ENCODE assay signal across 19 cellular contexts in the genomic region with DNA sequence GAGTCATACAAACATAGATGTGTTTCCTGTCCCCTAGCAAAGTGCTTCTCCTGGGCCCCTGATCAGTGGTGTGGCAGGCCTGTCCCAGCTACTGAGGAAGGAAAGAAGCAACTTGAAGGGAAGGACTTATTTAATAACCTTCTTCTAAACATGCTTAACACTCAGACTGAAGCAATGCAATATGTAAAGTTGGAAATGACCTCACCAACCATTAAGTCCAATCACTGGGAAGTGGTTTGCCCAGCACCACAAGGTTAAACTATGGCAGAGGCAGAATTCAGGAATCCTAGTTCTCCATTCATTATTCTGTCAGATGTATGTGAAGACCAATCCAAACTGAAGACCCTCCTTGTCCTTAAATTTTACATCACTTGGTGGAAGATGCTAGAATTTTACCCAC. TPM values are rescaled to one million over a fixed set of nuclear protein-coding genes. Genes with fewer than 3 reads are reported as not detected.
A peak's percentile ranks its signal among the peaks of the same experiment; 100 is the strongest.
DNase-seq lines count a peak whose midpoint lies in the region; ATAC-seq, FAIRE-seq and TF ChIP-seq lines count a peak whose summit lies in the region.
"Had no signal": no experiment of that assay in that cellular context is flagged by ENCODE, and none has a peak within 500 bp of the region (broad histone marks: within the 10 kb centered on the region; RNA-seq: fewer than 3 reads in every experiment).

No MANE protein-coding gene starts in this region.

- H4K8ac ChIP-seq in mesenchymal stem cell (ENCODE audit: low read length) = no peak overlapping the region

- no peak for ATAC-seq in HG03045 (IDR thresholded peaks at IDR 0.05; ENCODE audit: unreplicated experiment)
- no peak for ATAC-seq in HG02763 (IDR thresholded peaks at IDR 0.05; ENCODE audit: unreplicated experiment)
- ATAC-seq: Panc1, Right ventricle myocardium inferior had no signal

- no peak overlapping the region for H3K18ac ChIP-seq in mesenchymal stem cell (ENCODE audit: low read depth in 1 of 2, low read length in 2 of 2)

- H2BK120ac ChIP-seq in mesenchymal stem cell (ENCODE audit: low read depth, low read length) = no peak overlapping the region

- H3K36me3 Mint-ChIP-seq in endodermal cell (ENCODE audit: low read depth) = peaks cover 46% of the 10 kb centered on the region

- no peak overlapping the region for H3K9ac ChIP-seq in mesenchymal stem cell (ENCODE audit: low read length)
- no peak overlapping the region for H3K9ac ChIP-seq in endodermal cell (ENCODE audit: extremely low read depth, low read length, poor library complexity, severe bottlenecking)

- no peak overlapping the region for H2AK5ac ChIP-seq in mesenchymal stem cell (ENCODE audit: low read length, severe bottlenecking)

- H2AFZ ChIP-seq in mesenchymal stem cell (ENCODE audit: low read depth, low read length) = no peak overlapping the region

- FAIRE-seq in HTR-8/SVneo (lab: Jason Lieb, UNC) = peak; percentile 36
- FAIRE-seq: GM12892, GM19239 had no signal

- H3K23ac ChIP-seq in mesenchymal stem cell (ENCODE audit: low read length in 2 of 2) = no peak overlapping the region

- no peak overlapping the region for H2BK12ac ChIP-seq in mesenchymal stem cell (ENCODE audit: low read length in 2 of 2)

- no peak overlapping the region for H3K4me3 Mint-ChIP-seq in endodermal cell

- H3K4me2 ChIP-seq in mesenchymal stem cell (ENCODE audit: low read length, poor library complexity, severe bottlenecking) = no peak overlapping the region

- H3K4me1 Mint-ChIP-seq in endodermal cell = peaks cover 6% of the 10 kb centered on the region

- H3K9me3 ChIP-seq in mesenchymal stem cell (ENCODE audit: control insufficient read depth, low read length) (no peaks in the 10 kb centered on the region), endodermal cell (ENCODE audit: control insufficient read depth, low read length) (peaks cover 11% of the 10 kb centered on the region)

- H3K27ac ChIP-seq in mesenchymal stem cell (ENCODE audit: low read length, poor library complexity, severe bottlenecking) (no peak overlapping the region), endodermal cell (ENCODE audit: low read depth, low read length) (no peak overlapping the region)

- H3K4ac ChIP-seq in mesenchymal stem cell (ENCODE audit: low read depth in 1 of 2, low read length in 2 of 2) = no peak overlapping the region

- H3K79me1 ChIP-seq in mesenchymal stem cell (replicated peaks; ENCODE audit: low read length, poor library complexity, severe bottlenecking) = peaks cover 4% of the 10 kb centered on the region

- peaks cover 23% of the 10 kb centered on the region for H3K9me3 Mint-ChIP-seq in endodermal cell

- no peak overlapping the region for H4K91ac ChIP-seq in mesenchymal stem cell (ENCODE audit: low read length)

- H2BK5ac ChIP-seq in mesenchymal stem cell (ENCODE audit: low read depth, low read length, poor library complexity, severe bottlenecking) = no peak overlapping the region

- no peak overlapping the region for H3K14ac ChIP-seq in mesenchymal stem cell (ENCODE audit: low read length in 2 of 2)

- no peak overlapping the region for H3K4me3 ChIP-seq in mesenchymal stem cell (ENCODE audit: insufficient read depth in 1 of 2, low read depth in 1 of 2, low read length in 2 of 2)
- no peak overlapping the region for H3K4me3 ChIP-seq in endodermal cell (ENCODE audit: low read length)

- H3K36me3 ChIP-seq in mesenchymal stem cell (ENCODE audit: control insufficient read depth in 1 of 2, insufficient read depth in 2 of 2, low read depth in 1 of 2, low read length in 2 of 2) (peaks cover 11 to 21% of the 10 kb centered on the region in 2 experiments), endodermal cell (ENCODE audit: control insufficient read depth, insufficient read depth, low read length) (peaks cover 30% of the 10 kb centered on the region)

- no peaks in the 10 kb centered on the region for H3K27me3 Mint-ChIP-seq in endodermal cell (ENCODE audit: insufficient read depth)

- H3K4me1 ChIP-seq in mesenchymal stem cell (ENCODE audit: control insufficient read depth, insufficient read depth, low read depth, low read length) (peaks cover 13% of the 10 kb centered on the region), endodermal cell (ENCODE audit: control insufficient read depth, insufficient read depth, low read length) (no peaks in the 10 kb centered on the region)

- DNase-seq in AG08396 (ENCODE audit: low spot score) = peak; percentile 66
- no peak for DNase-seq in HTR-8/SVneo (ENCODE audit: insufficient read length, low spot score)
- DNase-seq in fibroblast of peridontal ligament (ENCODE audit: extremely low read depth) = peak; percentile 42
- DNase-seq in mesenchymal stem cell = peak; percentile 34
- DNase-seq in endodermal cell = no peak
- no peak for DNase-seq in DMS53 treated with DMSO at 0.1 percent for 48 hours (lab: John Stamatoyannopoulos, UW; ENCODE audit: unreplicated experiment)
- DNase-seq: 8988T, GDM1, GOT3, Karpas-422, MM.1S, NCI-H1105, NCI-H1694 treated with DMSO at 0.1 percent for 48 hours had no signal

- no peak for TF ChIP-seq CTCF in endodermal cell (conservative IDR thresholded peaks at IDR 0.05)

- H3K27ac Mint-ChIP-seq in endodermal cell = no peak overlapping the region

- no peak overlapping the region for H2BK15ac ChIP-seq in mesenchymal stem cell (ENCODE audit: low read depth, poor library complexity, severe bottlenecking)

- H3K27me3 ChIP-seq in mesenchymal stem cell (ENCODE audit: control insufficient read depth in 1 of 2, insufficient read depth in 1 of 2, low read length in 2 of 2) (no peaks in the 10 kb centered on the region), endodermal cell (ENCODE audit: control insufficient read depth, insufficient read depth, low read length, poor library complexity, severe bottlenecking) (no peaks in the 10 kb centered on the region)

RNA-seq across cellular contexts. Expression of gene CENPV, which starts 39.1 kb away (rescaled TPM):
- 35.4 TPM for polyA plus RNA-seq in mesenchymal stem cell (2013, experiment 1 of 2)
- polyA plus RNA-seq in mesenchymal stem cell (2013, experiment 2 of 2) = 35.7 TPM
- 100 to 1,000 TPM; 109 to 202 TPM for total RNA-seq in endodermal cell
- polyA plus RNA-seq in endodermal cell (2013, experiment 1 of 2) = 391 TPM
- polyA plus RNA-seq in endodermal cell (2013, experiment 2 of 2) = 343 TPM

Comparison
In these comparisons a context has a peak if more than half of its experiments do, and no peak if none do; other contexts are left out.
1. DNase-seq: peak in AG08396 (single experiment), fibroblast of peridontal ligament (single experiment) and mesenchymal stem cell (single experiment); none in HTR-8/SVneo (single experiment), endodermal cell (single experiment) and DMS53 treated with DMSO at 0.1 percent for 48 hours (single experiment).